Comparison of ENCODE assay signal across 15 cellular contexts in genomic region chr9:76926324-76926731, GRCh38. TPM values are rescaled to one million over a fixed set of nuclear protein-coding genes. Genes with fewer than 3 reads are reported as not detected.
DNase-seq lines count a peak whose midpoint lies in the region; ATAC-seq, FAIRE-seq and TF ChIP-seq lines count a peak whose summit lies in the region.
"Had no signal": no experiment of that assay in that cellular context is flagged by ENCODE, and none has a peak within 500 bp of the region (broad histone marks: within the 10 kb centered on the region; RNA-seq: fewer than 3 reads in every experiment).

No MANE protein-coding gene starts in this region.

- H3K4me1 ChIP-seq in astrocyte (ENCODE audit: insufficient read depth, low read length) (peaks cover 14% of the 10 kb centered on the region), gastroesophageal sphincter (no peaks in the 10 kb centered on the region)
- H3K4me1 ChIP-seq: pancreas had no signal

- no peak for TF ChIP-seq CTCF in AG04449 (IDR thresholded peaks at IDR 0.05; ENCODE audit: insufficient read depth, low read length, missing control alignments)
- TF ChIP-seq CTCF in astrocyte (IDR thresholded peaks at IDR 0.05; ENCODE audit: insufficient read depth, low read depth, low read length) = no peak
- TF ChIP-seq CTCF in gastroesophageal sphincter (IDR thresholded peaks at IDR 0.05) = no peak

- ATAC-seq in gastroesophageal sphincter = peak; percentile 78
- ATAC-seq in HG02610 (IDR thresholded peaks at IDR 0.05; ENCODE audit: unreplicated experiment) = no peak

- H3K9ac ChIP-seq in astrocyte (ENCODE audit: low read length) = peak overlapping the region; percentile 54

- no peaks in the 10 kb centered on the region for H3K79me2 ChIP-seq in astrocyte (ENCODE audit: insufficient read depth, low read length)

- H3K4me3 ChIP-seq in AG04449 (ENCODE audit: low read depth, low read length) (no peak overlapping the region), astrocyte (ENCODE audit: insufficient read depth, low read depth, low read length) (no peak overlapping the region), gastroesophageal sphincter (no peak overlapping the region)
- H3K4me3 ChIP-seq: pancreas had no signal

- DNase-seq in AG04449 (ENCODE audit: low read depth, low spot score) (peak; percentile 91), HS-27A (ENCODE audit: low read depth) (peak; percentile 90), astrocyte (ENCODE audit: low read depth) (peak; percentile 88), frontal cortex (ENCODE audit: low spot score in 2 of 2) (no peak), NCI-H2107 (lab: John Stamatoyannopoulos, UW) (no peak)
- no peak for DNase-seq in activated CD4-positive, CD25-positive, alpha-beta regulatory T cell (lab: John Stamatoyannopoulos, UW)
- DNase-seq: activated T-cell treated with anti-CD3 and anti-CD28 coated beads, Interleukin-2, amount 50 U/mL, for 24 hours; AML-193; H9; NCI-H1436 treated with DMSO at 0.1 percent for 48 hours; pancreas; stimulated activated CD4-positive, alpha-beta T cell treated with anti-CD3 and anti-CD28 coated beads, Interleukin-15, amount 100 ng/mL, for 24 hours had no signal

- H4K20me1 ChIP-seq in astrocyte (ENCODE audit: insufficient read depth, low read length) = no peaks in the 10 kb centered on the region

- POLR2A ChIA-PET in AG04449 (lab: Yijun Ruan, JAX) = interaction anchor here (0.5 kb wide), 1 partner anchor 44 kb away, joined by 3 read pairs; no protein-coding TSS in a partner anchor

- no peak overlapping the region for H3K4me3 Mint-ChIP-seq in astrocyte (ENCODE audit: unreplicated experiment)
- H3K4me3 Mint-ChIP-seq: activated T-cell treated with anti-CD3 and anti-CD28 coated beads, Interleukin-2, amount 50 U/mL, for 24 hours; brain; H9 had no signal

- TF ChIP-seq POLR2A in gastroesophageal sphincter (IDR thresholded peaks at IDR 0.05) = no peak

- no peaks in the 10 kb centered on the region for H3K36me3 Mint-ChIP-seq in astrocyte (ENCODE audit: low read depth, unreplicated experiment)
- H3K36me3 Mint-ChIP-seq: brain had no signal

- H3K27ac Mint-ChIP-seq in astrocyte (ENCODE audit: unreplicated experiment) = peak overlapping the region; percentile 27
- H3K27ac Mint-ChIP-seq: activated T-cell treated with anti-CD3 and anti-CD28 coated beads, Interleukin-2, amount 50 U/mL, for 24 hours; brain; H9 had no signal

- CTCF ChIA-PET in AG04449 (lab: Yijun Ruan, JAX) = no interaction called here

- peaks cover 4% of the 10 kb centered on the region for H3K9me3 Mint-ChIP-seq in astrocyte (ENCODE audit: unreplicated experiment)
- H3K9me3 Mint-ChIP-seq: activated T-cell treated with anti-CD3 and anti-CD28 coated beads, Interleukin-2, amount 50 U/mL, for 24 hours had no signal

- H3K4me1 Mint-ChIP-seq in astrocyte (ENCODE audit: low read depth, unreplicated experiment) = peaks cover 11% of the 10 kb centered on the region
- H3K4me1 Mint-ChIP-seq: brain, H9 had no signal

- H3K36me3 ChIP-seq in astrocyte (ENCODE audit: insufficient read depth, low read length) = no peaks in the 10 kb centered on the region
- H3K36me3 ChIP-seq in gastroesophageal sphincter = no peaks in the 10 kb centered on the region
- H3K36me3 ChIP-seq: pancreas had no signal

- H3K27me3 ChIP-seq in astrocyte (ENCODE audit: insufficient read depth, low read length) = no peaks in the 10 kb centered on the region
- no peaks in the 10 kb centered on the region for H3K27me3 ChIP-seq in gastroesophageal sphincter
- H3K27me3 ChIP-seq: pancreas had no signal

- peaks cover 18% of the 10 kb centered on the region for H3K27me3 Mint-ChIP-seq in astrocyte (ENCODE audit: low read depth, unreplicated experiment)

- 41 to 49% methylated on average over 2 to 4 of the region's 4 CpGs for WGBS in gastroesophageal sphincter (ENCODE audit: low coverage in 1 of 2), 2 donors

- TF ChIP-seq EP300 in gastroesophageal sphincter (IDR thresholded peaks at IDR 0.05) = no peak

- peaks cover 3% of the 10 kb centered on the region for H3K9me3 ChIP-seq in astrocyte (ENCODE audit: insufficient read depth, low read depth, low read length)
- peaks cover 0 to 6% (median 0%) of the 10 kb centered on the region in 3 donors for H3K9me3 ChIP-seq in gastroesophageal sphincter
- H3K9me3 ChIP-seq: pancreas had no signal

- FAIRE-seq in astrocyte (lab: Jason Lieb, UNC) (no peak), frontal cortex (lab: Jason Lieb, UNC) (no peak)
- FAIRE-seq: pancreas had no signal

- H3K27ac ChIP-seq in astrocyte (ENCODE audit: low read depth, low read length) (peak overlapping the region; percentile 73), gastroesophageal sphincter (peak overlapping the region in 2 of 4 donors; percentile 5 to 14)
- H3K27ac ChIP-seq: pancreas had no signal

- no peak overlapping the region for H2AFZ ChIP-seq in astrocyte (ENCODE audit: low read depth, low read length)

- H3K4me2 ChIP-seq in astrocyte (ENCODE audit: low read length) = peak overlapping the region; percentile 42

RNA-seq across cellular contexts. Expression of gene PRUNE2, which starts 20.4 kb away (rescaled TPM):
- total RNA-seq in astrocyte (7.7 and 8.7 TPM in 2 replicates), gastroesophageal sphincter (100 to 1,000 TPM; 561 to 930 (median 763) TPM), frontal cortex (10.2 TPM)

Comparison
In these comparisons a context has a peak if more than half of its experiments do, and no peak if none do; other contexts are left out.
1. DNase-seq: peak in AG04449 (single experiment), HS-27A (single experiment) and astrocyte (single experiment); none in activated CD4-positive, CD25-positive, alpha-beta regulatory T cell (0 of 4), frontal cortex (0 of 2) and NCI-H2107 (single experiment).
2. RNA of gene PRUNE2, which starts 20.4 kb away (total RNA-seq): 561 to 930 TPM in gastroesophageal sphincter; 10.2 TPM in frontal cortex (single experiment) and 7.7 to 8.7 TPM in astrocyte; every median in the first group is over 10 times any median in the second.